ENCODE assay signal across 13 cellular contexts in genomic region chr11:75035911-75036536, GRCh38. TPM values are rescaled to one million over a fixed set of nuclear protein-coding genes. Genes with fewer than 3 reads are reported as not detected.
DNase-seq lines count a peak whose midpoint lies in the region; ATAC-seq and TF ChIP-seq lines count a peak whose summit lies in the region.
"Had no signal": no experiment of that assay in that cellular context is flagged by ENCODE, and none has a peak within 500 bp of the region (broad histone marks: within the 10 kb centered on the region; RNA-seq: fewer than 3 reads in every experiment).

No MANE protein-coding gene starts in this region.

- no peaks in the 10 kb centered on the region for H3K79me1 ChIP-seq in mesenchymal stem cell (replicated peaks; ENCODE audit: low read length, poor library complexity, severe bottlenecking)

- DNase-seq in DMS53 treated with DMSO at 0.1 percent for 48 hours (lab: John Stamatoyannopoulos, UW; ENCODE audit: unreplicated experiment): peak; percentile 81
- peak; percentile 89 for DNase-seq in Karpas-422
- DNase-seq in mesenchymal stem cell: no peak
- no peak for DNase-seq in activated CD4-positive, alpha-beta T cell treated with anti-CD3 and anti-CD28 coated beads, Interleukin-2, amount 50 U/mL, for 4 hours
- DNase-seq in COLO829 (ENCODE audit: low spot score): no peak
- DNase-seq: activated CD8-positive, alpha-beta T cell treated with anti-CD3 and anti-CD28 coated beads, Interleukin-2, amount 10 ng/mL, durations not matched to agents 7 days and 5 days; stimulated activated CD4-positive, alpha-beta T cell treated with anti-CD3 and anti-CD28 coated beads, Interleukin-12 subunit alpha, Interleukin-12 subunit beta, amount 100 ng/mL, for 4 hours; stimulated activated naive CD8-positive, alpha-beta T cell treated with anti-CD3 and anti-CD28 coated beads, Interleukin-15, Interleukin-2, amounts not matched to agents 100 U/mL and 50 U/mL, for 24 hours had no signal

- H3K36me3 ChIP-seq in Karpas-422 (ENCODE audit: insufficient read depth, low read length): peaks cover 15% of the 10 kb centered on the region
- H3K36me3 ChIP-seq in SU-DHL-6 (ENCODE audit: low read length): no peaks in the 10 kb centered on the region
- no peaks in the 10 kb centered on the region for H3K36me3 ChIP-seq in mesenchymal stem cell (ENCODE audit: control insufficient read depth in 1 of 2, insufficient read depth in 2 of 2, low read depth in 1 of 2, low read length in 2 of 2)
- H3K36me3 ChIP-seq: SJSA1 had no signal

- no peak overlapping the region for H3K23ac ChIP-seq in mesenchymal stem cell (ENCODE audit: low read length in 2 of 2)

- H3K14ac ChIP-seq in mesenchymal stem cell (ENCODE audit: low read length in 2 of 2): no peak overlapping the region

- H3K9ac ChIP-seq in Karpas-422 (ENCODE audit: low read length) (peak overlapping the region; percentile 60), SU-DHL-6 (ENCODE audit: low read length) (peak overlapping the region; percentile 10; the same call in 1 of the 2 replicates), mesenchymal stem cell (ENCODE audit: low read length) (no peak overlapping the region)
- H3K9ac ChIP-seq: KMS-11 had no signal

- H3F3A ChIP-seq in SU-DHL-6 (ENCODE audit: insufficient read depth): 0 out of 2 replicates have a peak, but pooled peaks cover 2% of the 10 kb centered on the region

- no peak overlapping the region for H2AK5ac ChIP-seq in mesenchymal stem cell (ENCODE audit: low read length, severe bottlenecking)

- no peak overlapping the region for H2BK5ac ChIP-seq in mesenchymal stem cell (ENCODE audit: low read depth, low read length, poor library complexity, severe bottlenecking)

- H3K27ac ChIP-seq in Karpas-422 (ENCODE audit: low read length) (peak overlapping the region; percentile 94), SU-DHL-6 (ENCODE audit: low read depth, low read length) (peak overlapping the region; percentile 35; the same call in 1 of the 2 replicates), mesenchymal stem cell (ENCODE audit: low read length, poor library complexity, severe bottlenecking) (peak overlapping the region; percentile 21)
- H3K27ac ChIP-seq: KMS-11, SJSA1 had no signal

- H3K4me2 ChIP-seq in Karpas-422 (ENCODE audit: low read depth, low read length, poor library complexity, severe bottlenecking) (peak overlapping the region; percentile 60), SU-DHL-6 (ENCODE audit: low read depth, low read length, poor library complexity, severe bottlenecking) (peak overlapping the region; percentile 30), mesenchymal stem cell (ENCODE audit: low read length, poor library complexity, severe bottlenecking) (no peak overlapping the region)
- H3K4me2 ChIP-seq: KMS-11 had no signal

- H2AFZ ChIP-seq in Karpas-422 (ENCODE audit: low read length) (no peak overlapping the region), SU-DHL-6 (ENCODE audit: low read depth, low read length, severe bottlenecking) (peak overlapping the region; percentile 49), mesenchymal stem cell (ENCODE audit: low read depth, low read length) (no peak overlapping the region)

- no peaks in the 10 kb centered on the region for H4K20me1 ChIP-seq in Karpas-422 (ENCODE audit: insufficient read depth, low read depth, low read length)
- no peaks in the 10 kb centered on the region for H4K20me1 ChIP-seq in SU-DHL-6 (ENCODE audit: low read depth, low read length)

- 93% methylated on average over 3 of the region's 3 CpGs for WGBS in mesenchymal stem cell

- H3K18ac ChIP-seq in mesenchymal stem cell (ENCODE audit: low read depth in 1 of 2, low read length in 2 of 2): no peak overlapping the region

- H3K9me3 ChIP-seq in Karpas-422 (ENCODE audit: low read length) (no peaks in the 10 kb centered on the region), SU-DHL-6 (ENCODE audit: insufficient read depth, low read length) (no peaks in the 10 kb centered on the region), mesenchymal stem cell (ENCODE audit: control insufficient read depth, low read length) (no peaks in the 10 kb centered on the region)
- H3K9me3 ChIP-seq: SJSA1 had no signal

- H4K8ac ChIP-seq in mesenchymal stem cell (ENCODE audit: low read length): no peak overlapping the region

- H3K4me3 ChIP-seq in Karpas-422 (ENCODE audit: low read length): peak overlapping the region; percentile 36; the same call in 1 of the 2 replicates
- no peak overlapping the region for H3K4me3 ChIP-seq in SU-DHL-6 (ENCODE audit: insufficient read depth, low read length, poor library complexity, severe bottlenecking)
- H3K4me3 ChIP-seq in mesenchymal stem cell (ENCODE audit: insufficient read depth in 1 of 2, low read depth in 1 of 2, low read length in 2 of 2): no peak overlapping the region
- H3K4me3 ChIP-seq: SJSA1 had no signal

- H3K79me2 ChIP-seq in Karpas-422 (ENCODE audit: low read length): no peaks in the 10 kb centered on the region
- H3K79me2 ChIP-seq in SU-DHL-6 (ENCODE audit: insufficient read depth, low read length): no peaks in the 10 kb centered on the region

- ATAC-seq in GM21717 (IDR thresholded peaks at IDR 0.05; ENCODE audit: unreplicated experiment): no peak
- no peak for ATAC-seq in HG03095 (IDR thresholded peaks at IDR 0.05; ENCODE audit: unreplicated experiment)
- ATAC-seq: activated CD8-positive, alpha-beta T cell treated with anti-CD3 and anti-CD28 coated beads, Interleukin-2, amount 10 ng/mL, durations not matched to agents 7 days and 5 days; stimulated activated naive CD8-positive, alpha-beta T cell treated with anti-CD3 and anti-CD28 coated beads, Interleukin-15, Interleukin-2, amounts not matched to agents 100 U/mL and 50 U/mL, for 24 hours had no signal

- H3K4ac ChIP-seq in mesenchymal stem cell (ENCODE audit: low read depth in 1 of 2, low read length in 2 of 2): no peak overlapping the region

- H2BK120ac ChIP-seq in mesenchymal stem cell (ENCODE audit: low read depth, low read length): no peak overlapping the region

- no peak overlapping the region for H4K91ac ChIP-seq in mesenchymal stem cell (ENCODE audit: low read length)

- TF ChIP-seq CTCF in SU-DHL-6 (IDR thresholded peaks at IDR 0.05; ENCODE audit: insufficient read depth, low read length, poor library complexity, severe bottlenecking): no peak

- H3K27me3 ChIP-seq in Karpas-422 (ENCODE audit: low read length) (no peaks in the 10 kb centered on the region), SU-DHL-6 (ENCODE audit: low read length) (no peaks in the 10 kb centered on the region), mesenchymal stem cell (ENCODE audit: control insufficient read depth in 1 of 2, insufficient read depth in 1 of 2, low read length in 2 of 2) (no peaks in the 10 kb centered on the region)
- H3K27me3 ChIP-seq: SJSA1 had no signal

- H3K4me1 ChIP-seq in Karpas-422 (ENCODE audit: low read length) (peaks cover 35% of the 10 kb centered on the region), mesenchymal stem cell (ENCODE audit: control insufficient read depth, insufficient read depth, low read depth, low read length) (peaks cover 20% of the 10 kb centered on the region)

- H2BK15ac ChIP-seq in mesenchymal stem cell (ENCODE audit: low read depth, poor library complexity, severe bottlenecking): no peak overlapping the region

- no peak overlapping the region for H2BK12ac ChIP-seq in mesenchymal stem cell (ENCODE audit: low read length in 2 of 2)

- H3K9me2 ChIP-seq in Karpas-422 (replicated peaks; ENCODE audit: insufficient read depth, low read length): no peaks in the 10 kb centered on the region
- H3K9me2 ChIP-seq in SU-DHL-6 (replicated peaks; ENCODE audit: insufficient read depth, low read length): no peaks in the 10 kb centered on the region

RNA-seq across cellular contexts. Expression of gene NEU3, which starts 47.3 kb away (rescaled TPM):
- total RNA-seq in Karpas-422 (2014; rRNA removed; shearing (Covaris generic); ENCODE audit: low replicate concordance): 103 and 133 TPM in 2 replicates
- 3.6 TPM for polyA plus RNA-seq in mesenchymal stem cell (2013, experiment 1 of 2)
- 3.0 TPM for polyA plus RNA-seq in mesenchymal stem cell (2013, experiment 2 of 2)

Comparison
In these comparisons a context has a peak if more than half of its experiments do, and no peak if none do; other contexts are left out.
1. DNase-seq: peak in DMS53 treated with DMSO at 0.1 percent for 48 hours (single experiment) and Karpas-422 (single experiment); none in mesenchymal stem cell (single experiment), activated CD4-positive, alpha-beta T cell treated with anti-CD3 and anti-CD28 coated beads, Interleukin-2, amount 50 U/mL, for 4 hours (0 of 2) and COLO829 (single experiment).
2. H3K27ac ChIP-seq: peak in every context shown above with its lines; median percentile 94 in Karpas-422; 35 in SU-DHL-6; 21 in mesenchymal stem cell.